In the genomic region with DNA sequence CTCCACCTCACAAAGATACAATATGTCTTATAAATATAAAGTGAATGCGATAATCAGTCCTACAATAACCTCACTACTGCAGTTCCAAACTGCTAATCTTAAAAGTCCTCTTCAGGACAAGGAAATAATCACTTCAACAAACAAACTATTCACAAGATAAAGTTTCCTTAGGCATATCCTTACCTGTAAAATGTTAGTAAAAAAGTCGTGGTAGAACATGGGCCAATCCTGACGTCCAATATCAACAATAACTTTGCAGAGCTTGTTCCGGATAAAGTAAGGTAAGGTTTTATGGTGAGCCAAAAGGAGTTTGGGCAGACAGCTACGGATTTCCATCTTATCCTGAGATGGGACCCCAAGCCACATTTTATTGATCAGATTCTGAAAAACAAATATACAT, we compare ENCODE assay signal across 29 cellular contexts. TPM values are rescaled to one million over a fixed set of nuclear protein-coding genes. Genes with fewer than 3 reads are reported as not detected.
DNase-seq lines count a peak whose midpoint lies in the region; ATAC-seq, FAIRE-seq and TF ChIP-seq lines count a peak whose summit lies in the region.
"Had no signal": no experiment of that assay in that cellular context is flagged by ENCODE, and none has a peak within 500 bp of the region (broad histone marks: within the 10 kb centered on the region; RNA-seq: fewer than 3 reads in every experiment).

No MANE protein-coding gene starts in this region.

- peaks cover 24% of the 10 kb centered on the region for H3K79me2 ChIP-seq in HepG2 (ENCODE audit: insufficient read depth, low read length)

- H3K36me3 ChIP-seq in Caco-2 (ENCODE audit: control insufficient read depth, insufficient read depth, low read length) (no peaks in the 10 kb centered on the region; the same call in none of the 2 replicates), colonic mucosa (no peaks in the 10 kb centered on the region), prostate gland (no peaks in the 10 kb centered on the region), kidney (ENCODE audit: control insufficient read depth in 1 of 2, insufficient read depth in 2 of 2, low read length in 2 of 2) (peaks cover 9 to 22% of the 10 kb centered on the region in 2 donors), HepG2 (replicated peaks in 1 of 2; ENCODE audit: control insufficient read depth in 1 of 2, insufficient read depth in 2 of 2, low read length in 2 of 2) (peaks cover 17 to 62% of the 10 kb centered on the region in 2 experiments)
- H3K36me3 ChIP-seq: neural progenitor cell had no signal

- no peak for ATAC-seq in activated CD8-positive, alpha-beta T cell treated with anti-CD3 and anti-CD28 coated beads for 36 hours
- no peak for ATAC-seq in activated CD8-positive, alpha-beta T cell treated with anti-CD3 and anti-CD28 coated beads, Interleukin-2, amount 10 ng/mL, durations not matched to agents 7 days and 5 days
- ATAC-seq in HepG2: no peak
- ATAC-seq: activated CD4-positive, CD25-positive, alpha-beta regulatory T cell treated with anti-CD3 and anti-CD28 coated beads, Interleukin-2, amount 50 U/mL, for 24 hours; gastrocnemius medialis; left cardiac atrium had no signal

- H3K4me1 ChIP-seq in Caco-2 (no peaks in the 10 kb centered on the region), colonic mucosa (peaks cover 6% of the 10 kb centered on the region), prostate gland (replicated peaks) (no peaks in the 10 kb centered on the region), kidney (ENCODE audit: control insufficient read depth in 1 of 2, insufficient read depth in 1 of 2, low read depth in 1 of 2, low read length in 2 of 2) (no peaks in the 10 kb centered on the region), HepG2 (ENCODE audit: insufficient read depth, low read length) (no peaks in the 10 kb centered on the region)
- H3K4me1 ChIP-seq: neural progenitor cell, parathyroid adenoma, testis had no signal

- intact Hi-C loops in activated CD8-positive, alpha-beta T cell treated with anti-CD3 and anti-CD28 coated beads for 36 hours (cut with micrococcal nuclease): no loop called here
- intact Hi-C loops in Caco-2 (cut with micrococcal nuclease; ENCODE audit: unreplicated experiment): no loop called here
- intact Hi-C loops in colonic mucosa (cut with DNase I): no loop called here
- intact Hi-C loops in prostate gland (cut with DNase I): no loop called here
- intact Hi-C loops in kidney (cut with DNase I): no loop called here
- intact Hi-C loops in activated T-helper 1 cell treated with anti-CD3 and anti-CD28 coated beads, Interleukin-12 subunit alpha, Interleukin-12 subunit beta, Interleukin-2, Interleukin-4 antibody, amounts not matched to agents 30 ng/mL and 10 ng/mL and 1 ng/mL, durations not matched to agents 14 hours and 24 hours and 36 hours (cut with micrococcal nuclease): no loop called here
- intact Hi-C loops in HepG2 (cut with micrococcal nuclease; ENCODE audit: unreplicated experiment): no loop called here

- FAIRE-seq in kidney (lab: Jason Lieb, UNC): no peak
- FAIRE-seq in HepG2 (lab: Jason Lieb, UNC): no peak
- FAIRE-seq: GM12892, HTR-8/SVneo, small intestine had no signal

- no peak for TF ChIP-seq CTCF in activated CD8-positive, alpha-beta T cell treated with anti-CD3 and anti-CD28 coated beads for 36 hours (IDR thresholded peaks at IDR 0.05)
- TF ChIP-seq CTCF in Caco-2 (IDR thresholded peaks at IDR 0.05; ENCODE audit: insufficient read depth in 1 of 2, low read depth in 1 of 2, low read length in 1 of 2, severe bottlenecking in 1 of 2, unreplicated experiment in 1 of 2): no peak
- no peak for TF ChIP-seq CTCF in colonic mucosa (IDR thresholded peaks at IDR 0.05)
- no peak for TF ChIP-seq CTCF in prostate gland (IDR thresholded peaks at IDR 0.05)
- no peak for TF ChIP-seq CTCF in kidney (IDR thresholded peaks at IDR 0.05; ENCODE audit: borderline replicate concordance, extremely low read depth, insufficient read depth)
- TF ChIP-seq CTCF in HepG2 (CRISPR knock-in tag; IDR thresholded peaks at IDR 0.05): no peak

- H3K27me3 ChIP-seq in Caco-2 (replicated peaks; ENCODE audit: control insufficient read depth, insufficient read depth, low read length) (no peaks in the 10 kb centered on the region), colonic mucosa (no peaks in the 10 kb centered on the region), prostate gland (replicated peaks; ENCODE audit: insufficient read depth) (no peaks in the 10 kb centered on the region), HepG2 (ENCODE audit: control insufficient read depth in 1 of 2, insufficient read depth in 2 of 2, low read length in 2 of 2) (no peaks in the 10 kb centered on the region)
- H3K27me3 ChIP-seq: gastrocnemius medialis, hepatocyte, neural progenitor cell, right atrium auricular region, testis had no signal

- no peak overlapping the region for H2AFZ ChIP-seq in HepG2 (ENCODE audit: low read length)
- H2AFZ ChIP-seq: hepatocyte, neural progenitor cell, parathyroid adenoma had no signal

- no peak for TF ChIP-seq RAD21 in HepG2 (CRISPR knock-in tag; IDR thresholded peaks at IDR 0.05)

- peaks cover 65% of the 10 kb centered on the region for H3K4me1 Mint-ChIP-seq in activated CD8-positive, alpha-beta T cell treated with anti-CD3 and anti-CD28 coated beads for 36 hours (ENCODE audit: low read depth)
- peaks cover 43% of the 10 kb centered on the region for H3K4me1 Mint-ChIP-seq in activated CD8-positive, alpha-beta T cell treated with anti-CD3 and anti-CD28 coated beads, Interleukin-2, amount 10 ng/mL, durations not matched to agents 7 days and 5 days (ENCODE audit: low read depth)
- H3K4me1 Mint-ChIP-seq in Caco-2 (ENCODE audit: low read depth, unreplicated experiment): no peaks in the 10 kb centered on the region
- H3K4me1 Mint-ChIP-seq in activated T-helper 1 cell treated with anti-CD3 and anti-CD28 coated beads, Interleukin-12 subunit alpha, Interleukin-12 subunit beta, Interleukin-2, Interleukin-4 antibody, amounts not matched to agents 30 ng/mL and 10 ng/mL and 1 ng/mL, durations not matched to agents 14 hours and 24 hours and 36 hours (ENCODE audit: low read depth): peaks cover 54% of the 10 kb centered on the region
- H3K4me1 Mint-ChIP-seq: neural progenitor cell had no signal

- CTCF ChIA-PET in activated CD8-positive, alpha-beta T cell treated with anti-CD3 and anti-CD28 coated beads for 36 hours (lab: Charles Lee): interaction anchor here (1.8 kb wide), 1 partner anchor 42 kb away, joined by 6 read pairs; no protein-coding TSS in a partner anchor
- CTCF ChIA-PET in activated CD8-positive, alpha-beta T cell treated with anti-CD3 and anti-CD28 coated beads, Interleukin-2, amount 10 ng/mL, durations not matched to agents 7 days and 5 days (lab: Charles Lee): interaction anchor here (0.8 kb wide), 2 partner anchors 23 to 27 kb away, joined by 3 read pairs; no protein-coding TSS in a partner anchor
- CTCF ChIA-PET in Caco-2 (lab: Charles Lee) (no interaction called here), HepG2 (lab: Yijun Ruan, JAX; ENCODE audit: low intra/inter-chr PET ratio, low total read pairs) (no interaction called here)

- WGBS in prostate gland: 43% methylated on average over 5 of the region's 5 CpGs
- 99% methylated on average over 5 of the region's 5 CpGs for WGBS in HepG2 (ENCODE audit: low lambda C conversion rate)

- in situ Hi-C loops in HepG2 (cut with HindIII; ENCODE audit: extremely low pct_ligation_motif_present, low pct_unique_long_range_greater_than_20kb): no loop called here

- peaks cover 66% of the 10 kb centered on the region for H3K36me3 Mint-ChIP-seq in activated CD8-positive, alpha-beta T cell treated with anti-CD3 and anti-CD28 coated beads for 36 hours (ENCODE audit: low read depth)
- H3K36me3 Mint-ChIP-seq in activated CD8-positive, alpha-beta T cell treated with anti-CD3 and anti-CD28 coated beads, Interleukin-2, amount 10 ng/mL, durations not matched to agents 7 days and 5 days (ENCODE audit: low read depth): peaks cover 66% of the 10 kb centered on the region
- H3K36me3 Mint-ChIP-seq in Caco-2 (ENCODE audit: insufficient read depth, unreplicated experiment): peaks cover 71% of the 10 kb centered on the region
- peaks cover 45% of the 10 kb centered on the region for H3K36me3 Mint-ChIP-seq in activated T-helper 1 cell treated with anti-CD3 and anti-CD28 coated beads, Interleukin-12 subunit alpha, Interleukin-12 subunit beta, Interleukin-2, Interleukin-4 antibody, amounts not matched to agents 30 ng/mL and 10 ng/mL and 1 ng/mL, durations not matched to agents 14 hours and 24 hours and 36 hours (ENCODE audit: low read depth)

- POLR2A ChIA-PET in activated CD8-positive, alpha-beta T cell treated with anti-CD3 and anti-CD28 coated beads for 36 hours (lab: Charles Lee): interaction anchor here (1.7 kb wide), 1 partner anchor 35 kb away, joined by 6 read pairs; the partner anchor contains the start of gene XPO6
- POLR2A ChIA-PET in activated CD8-positive, alpha-beta T cell treated with anti-CD3 and anti-CD28 coated beads, Interleukin-2, amount 10 ng/mL, durations not matched to agents 7 days and 5 days (lab: Charles Lee): interaction anchor here (1.3 to 1.7 kb wide), 2 partner anchors 11 to 17 kb away, joined by 3 to 7 read pairs; no protein-coding TSS in a partner anchor
- POLR2A ChIA-PET in Caco-2 (lab: Charles Lee) (no interaction called here), HepG2 (lab: Yijun Ruan, JAX) (no interaction called here)

- TF ChIP-seq EP300 in HepG2 (IDR thresholded peaks at IDR 0.05; ENCODE audit: low read depth in 2 of 2, low read length in 2 of 2): no peak
- no peak for TF ChIP-seq EP300 in HepG2 (CRISPR knock-in tag; IDR thresholded peaks at IDR 0.05; ENCODE audit: borderline replicate concordance)

- no peaks in the 10 kb centered on the region for H3K9me3 Mint-ChIP-seq in activated CD8-positive, alpha-beta T cell treated with anti-CD3 and anti-CD28 coated beads for 36 hours
- no peaks in the 10 kb centered on the region for H3K9me3 Mint-ChIP-seq in activated CD8-positive, alpha-beta T cell treated with anti-CD3 and anti-CD28 coated beads, Interleukin-2, amount 10 ng/mL, durations not matched to agents 7 days and 5 days (ENCODE audit: insufficient read depth)
- no peaks in the 10 kb centered on the region for H3K9me3 Mint-ChIP-seq in Caco-2 (ENCODE audit: unreplicated experiment)
- H3K9me3 Mint-ChIP-seq in activated T-helper 1 cell treated with anti-CD3 and anti-CD28 coated beads, Interleukin-12 subunit alpha, Interleukin-12 subunit beta, Interleukin-2, Interleukin-4 antibody, amounts not matched to agents 30 ng/mL and 10 ng/mL and 1 ng/mL, durations not matched to agents 14 hours and 24 hours and 36 hours: no peaks in the 10 kb centered on the region
- H3K9me3 Mint-ChIP-seq: brain; neural progenitor cell; stimulated activated naive CD8-positive, alpha-beta T cell treated with anti-CD3 and anti-CD28 coated beads, Interleukin-15, Interleukin-2, amounts not matched to agents 100 ng/mL and 50 ng/mL, for 24 hours had no signal

- no peaks in the 10 kb centered on the region for H3K27me3 Mint-ChIP-seq in activated CD8-positive, alpha-beta T cell treated with anti-CD3 and anti-CD28 coated beads for 36 hours
- H3K27me3 Mint-ChIP-seq in activated CD8-positive, alpha-beta T cell treated with anti-CD3 and anti-CD28 coated beads, Interleukin-2, amount 10 ng/mL, durations not matched to agents 7 days and 5 days (ENCODE audit: low read depth): no peaks in the 10 kb centered on the region
- H3K27me3 Mint-ChIP-seq in Caco-2 (ENCODE audit: insufficient read depth, unreplicated experiment): no peaks in the 10 kb centered on the region
- no peaks in the 10 kb centered on the region for H3K27me3 Mint-ChIP-seq in activated T-helper 1 cell treated with anti-CD3 and anti-CD28 coated beads, Interleukin-12 subunit alpha, Interleukin-12 subunit beta, Interleukin-2, Interleukin-4 antibody, amounts not matched to agents 30 ng/mL and 10 ng/mL and 1 ng/mL, durations not matched to agents 14 hours and 24 hours and 36 hours (ENCODE audit: insufficient read depth)
- H3K27me3 Mint-ChIP-seq: stimulated activated naive CD8-positive, alpha-beta T cell treated with anti-CD3 and anti-CD28 coated beads, Interleukin-15, Interleukin-2, amounts not matched to agents 100 ng/mL and 50 ng/mL, for 24 hours had no signal

- no peak overlapping the region for H3K4me2 ChIP-seq in HepG2 (ENCODE audit: low read depth, low read length)
- H3K4me2 ChIP-seq: hepatocyte, KMS-11, neural progenitor cell had no signal

- H3K4me3 ChIP-seq in Caco-2 (ENCODE audit: low read depth, low read length) (no peak overlapping the region), colonic mucosa (no peak overlapping the region), prostate gland (no peak overlapping the region), kidney (ENCODE audit: low read length in 2 of 2) (no peak overlapping the region), HepG2 (replicated peaks in 1 of 3; ENCODE audit: insufficient read depth in 1 of 3, low read depth in 2 of 3, low read length in 3 of 3) (no peak overlapping the region)
- H3K4me3 ChIP-seq: gastrocnemius medialis, hepatocyte, neural progenitor cell, right atrium auricular region, testis had no signal

- H3K9ac ChIP-seq in colonic mucosa (ENCODE audit: low read depth in 2 of 2, low read length in 2 of 2) (no peak overlapping the region), kidney (ENCODE audit: low read length in 2 of 2) (no peak overlapping the region), HepG2 (ENCODE audit: insufficient read depth, low read depth, low read length) (no peak overlapping the region)
- H3K9ac ChIP-seq: KMS-11, neural progenitor cell, parathyroid adenoma had no signal

- no peak for DNase-seq in activated CD8-positive, alpha-beta T cell treated with anti-CD3 and anti-CD28 coated beads for 36 hours
- DNase-seq in activated CD8-positive, alpha-beta T cell treated with anti-CD3 and anti-CD28 coated beads, Interleukin-2, amount 10 ng/mL, durations not matched to agents 7 days and 5 days: no peak
- DNase-seq in Caco-2 (no peak), colonic mucosa (no peak), prostate gland (ENCODE audit: low spot score) (peak; percentile 76), kidney (no peak), HepG2 (ENCODE audit: low spot score) (no peak)
- no peak for DNase-seq in activated T-helper 1 cell treated with anti-CD3 and anti-CD28 coated beads, Interleukin-12 subunit alpha, Interleukin-12 subunit beta, Interleukin-2, Interleukin-4 antibody, amounts not matched to agents 30 ng/mL and 10 ng/mL and 1 ng/mL, durations not matched to agents 14 hours and 24 hours and 36 hours (ENCODE audit: low spot score)
- DNase-seq: activated gamma-delta T cell treated with Interleukin-2 at 50 U/mL for 16 hours, COR-L47, gastrocnemius medialis, left cardiac atrium, mammary epithelial cell, MM.1S, NCI-H1105 treated with DMSO at 0.1 percent for 48 hours, NCI-H187 treated with DMSO at 0.1 percent for 48 hours, NCI-H2171, small intestine, testis had no signal

- TF ChIP-seq POLR2A in prostate gland (IDR thresholded peaks at IDR 0.05) (no peak), HepG2 (IDR thresholded peaks at IDR 0.05; ENCODE audit: insufficient read depth in 1 of 2, low read depth in 2 of 2, low read length in 2 of 2) (no peak)

- no peaks in the 10 kb centered on the region for H4K20me1 ChIP-seq in HepG2 (ENCODE audit: insufficient read depth, low read length)

- H3K9me3 ChIP-seq in Caco-2: no peaks in the 10 kb centered on the region
- H3K9me3 ChIP-seq in colonic mucosa: no peaks in the 10 kb centered on the region
- no peaks in the 10 kb centered on the region for H3K9me3 ChIP-seq in prostate gland
- no peaks in the 10 kb centered on the region for H3K9me3 ChIP-seq in kidney (ENCODE audit: control insufficient read depth in 1 of 2, low read length in 2 of 2)
- no peaks in the 10 kb centered on the region for H3K9me3 ChIP-seq in HepG2 (ENCODE audit: low read length)
- H3K9me3 ChIP-seq: gastrocnemius medialis, right atrium auricular region, testis had no signal

- no TSS peak for BruUV-seq in Caco-2 (replicated peaks; lab: Mats Ljungman, UMichigan)
- BruUV-seq in HepG2 (replicated peaks; lab: Mats Ljungman, UMichigan): no TSS peak

- peak overlapping the region; percentile 22 for H3K27ac ChIP-seq in colonic mucosa
- H3K27ac ChIP-seq in prostate gland: no peak overlapping the region
- no peak overlapping the region for H3K27ac ChIP-seq in kidney (ENCODE audit: low read depth in 2 of 2, low read length in 2 of 2)
- no peak overlapping the region for H3K27ac ChIP-seq in HepG2 (ENCODE audit: extremely low read length, insufficient read depth, low read length)
- H3K27ac ChIP-seq: gastrocnemius medialis, KMS-11, neural progenitor cell, parathyroid adenoma, right atrium auricular region, testis had no signal

- H3K4me3 Mint-ChIP-seq in activated CD8-positive, alpha-beta T cell treated with anti-CD3 and anti-CD28 coated beads for 36 hours: no peak overlapping the region
- H3K4me3 Mint-ChIP-seq in activated CD8-positive, alpha-beta T cell treated with anti-CD3 and anti-CD28 coated beads, Interleukin-2, amount 10 ng/mL, durations not matched to agents 7 days and 5 days: no peak overlapping the region
- no peak overlapping the region for H3K4me3 Mint-ChIP-seq in Caco-2 (ENCODE audit: unreplicated experiment)
- H3K4me3 Mint-ChIP-seq in activated T-helper 1 cell treated with anti-CD3 and anti-CD28 coated beads, Interleukin-12 subunit alpha, Interleukin-12 subunit beta, Interleukin-2, Interleukin-4 antibody, amounts not matched to agents 30 ng/mL and 10 ng/mL and 1 ng/mL, durations not matched to agents 14 hours and 24 hours and 36 hours: no peak overlapping the region
- H3K4me3 Mint-ChIP-seq: brain; neural progenitor cell; stimulated activated naive CD8-positive, alpha-beta T cell treated with anti-CD3 and anti-CD28 coated beads, Interleukin-15, Interleukin-2, amounts not matched to agents 100 ng/mL and 50 ng/mL, for 24 hours had no signal

- H3K27ac Mint-ChIP-seq in activated CD8-positive, alpha-beta T cell treated with anti-CD3 and anti-CD28 coated beads for 36 hours: peak overlapping the region; percentile 74
- H3K27ac Mint-ChIP-seq in activated CD8-positive, alpha-beta T cell treated with anti-CD3 and anti-CD28 coated beads, Interleukin-2, amount 10 ng/mL, durations not matched to agents 7 days and 5 days: no peak overlapping the region
- H3K27ac Mint-ChIP-seq in Caco-2 (ENCODE audit: unreplicated experiment): peak overlapping the region; percentile 14
- H3K27ac Mint-ChIP-seq in activated T-helper 1 cell treated with anti-CD3 and anti-CD28 coated beads, Interleukin-12 subunit alpha, Interleukin-12 subunit beta, Interleukin-2, Interleukin-4 antibody, amounts not matched to agents 30 ng/mL and 10 ng/mL and 1 ng/mL, durations not matched to agents 14 hours and 24 hours and 36 hours: no peak overlapping the region
- H3K27ac Mint-ChIP-seq: brain, neural progenitor cell had no signal

RNA-seq across cellular contexts. Expression of gene XPO6, which starts 36.0 kb away (rescaled TPM):
- 100 to 1,000 TPM; 250 to 253 TPM for total RNA-seq in activated CD8-positive, alpha-beta T cell treated with anti-CD3 and anti-CD28 coated beads for 36 hours
- 100 to 1,000 TPM; 206 to 209 TPM for total RNA-seq in activated CD8-positive, alpha-beta T cell treated with anti-CD3 and anti-CD28 coated beads, Interleukin-2, amount 10 ng/mL, durations not matched to agents 7 days and 5 days
- total RNA-seq in Caco-2 (2022): 110 and 112 TPM in 2 replicates
- 100 to 1,000 TPM in 1 of 2 donors, 10 to 100 TPM in 1; 77.0 to 144 TPM for total RNA-seq in colonic mucosa
- total RNA-seq in prostate gland: 100 to 1,000 TPM in 1 of 2 donors, 10 to 100 TPM in 1; 51.1 to 145 TPM
- 98.8 TPM for total RNA-seq in kidney
- polyA plus RNA-seq in kidney (ENCODE audit: insufficient read depth, low read depth, low replicate concordance): 57.2 TPM
- 213 and 225 TPM in 2 replicates for total RNA-seq in activated T-helper 1 cell treated with anti-CD3 and anti-CD28 coated beads, Interleukin-12 subunit alpha, Interleukin-12 subunit beta, Interleukin-2, Interleukin-4 antibody, amounts not matched to agents 30 ng/mL and 10 ng/mL and 1 ng/mL, durations not matched to agents 14 hours and 24 hours and 36 hours
- total RNA-seq in HepG2 (2016; rRNA removed; fragmentation: Illumina TruSeq; extraction: Trizol): 102 and 109 TPM in 2 replicates
- total RNA-seq in HepG2 (2016; cell fraction: cytosol; rRNA removed; fragmentation: Illumina TruSeq; extraction: Trizol; ENCODE audit: low read depth): 46.6 and 57.5 TPM in 2 replicates
- total RNA-seq in HepG2 (2016; cell fraction: insoluble cytoplasmic fraction; rRNA removed; fragmentation: Illumina TruSeq; extraction: Trizol): 85.8 and 109 TPM in 2 replicates
- total RNA-seq in HepG2 (2016; cell fraction: membrane; rRNA removed; fragmentation: Illumina TruSeq; extraction: Trizol): 87.0 and 101 TPM in 2 replicates
- total RNA-seq in HepG2 (2016; cell fraction: nucleus; rRNA removed; fragmentation: Illumina TruSeq; extraction: Trizol): 104 and 150 TPM in 2 replicates
- polyA plus RNA-seq in HepG2 (2011; rRNA removed): 119 and 129 TPM in 2 replicates
- polyA plus RNA-seq in HepG2 (2011; cell fraction: cytosol; rRNA removed): 93.9 and 123 TPM in 2 replicates
- 278 and 283 TPM in 2 replicates for polyA plus RNA-seq in HepG2 (2011; cell fraction: nucleus; rRNA removed)
- polyA plus RNA-seq in HepG2 (2012): 52.1 and 55.0 TPM in 2 replicates
- polyA plus RNA-seq in HepG2 (2016; cell fraction: cytosol; fragmentation: Illumina TruSeq; extraction: Trizol; ENCODE audit: low read depth): 19.8 and 23.6 TPM in 2 replicates
- 97.4 and 110 TPM in 2 replicates for polyA plus RNA-seq in HepG2 (2016; cell fraction: insoluble cytoplasmic fraction; fragmentation: Illumina TruSeq; extraction: Trizol; ENCODE audit: low read depth)
- polyA plus RNA-seq in HepG2 (2016; cell fraction: membrane; fragmentation: Illumina TruSeq; extraction: Trizol; ENCODE audit: low read depth): 67.2 and 72.4 TPM in 2 replicates
- 153 and 165 TPM in 2 replicates for polyA plus RNA-seq in HepG2 (2016; cell fraction: nucleus; fragmentation: Illumina TruSeq; extraction: Trizol; ENCODE audit: insufficient read depth, low read depth)
- polyA minus RNA-seq in HepG2 (2011; rRNA and poly(A)+ RNA removed; ENCODE audit: low replicate concordance): 284 and 462 TPM in 2 replicates
- polyA minus RNA-seq in HepG2 (2011; cell fraction: cytosol; rRNA and poly(A)+ RNA removed): 88.5 and 89.2 TPM in 2 replicates
- polyA minus RNA-seq in HepG2 (2011; cell fraction: nucleus; rRNA and poly(A)+ RNA removed): 247 and 281 TPM in 2 replicates

Comparison
In these comparisons a context has a peak if more than half of its experiments do, and no peak if none do; other contexts are left out.
1. H3K27ac Mint-ChIP-seq: peak in activated CD8-positive, alpha-beta T cell treated with anti-CD3 and anti-CD28 coated beads for 36 hours (single experiment) and Caco-2 (single experiment); none in activated CD8-positive, alpha-beta T cell treated with anti-CD3 and anti-CD28 coated beads, Interleukin-2, amount 10 ng/mL, durations not matched to agents 7 days and 5 days (single experiment) and activated T-helper 1 cell treated with anti-CD3 and anti-CD28 coated beads, Interleukin-12 subunit alpha, Interleukin-12 subunit beta, Interleukin-2, Interleukin-4 antibody, amounts not matched to agents 30 ng/mL and 10 ng/mL and 1 ng/mL, durations not matched to agents 14 hours and 24 hours and 36 hours (single experiment).
2. CTCF ChIA-PET loops: an anchor here in activated CD8-positive, alpha-beta T cell treated with anti-CD3 and anti-CD28 coated beads for 36 hours (1.8 kb wide) and activated CD8-positive, alpha-beta T cell treated with anti-CD3 and anti-CD28 coated beads, Interleukin-2, amount 10 ng/mL, durations not matched to agents 7 days and 5 days (0.8 kb wide); none called in Caco-2 and HepG2.
3. POLR2A ChIA-PET loops: an anchor here in activated CD8-positive, alpha-beta T cell treated with anti-CD3 and anti-CD28 coated beads for 36 hours (1.7 kb wide) and activated CD8-positive, alpha-beta T cell treated with anti-CD3 and anti-CD28 coated beads, Interleukin-2, amount 10 ng/mL, durations not matched to agents 7 days and 5 days (1.3 to 1.7 kb wide); none called in Caco-2 and HepG2.